24 cellular contexts compared by ENCODE assay signal in the genomic region with DNA sequence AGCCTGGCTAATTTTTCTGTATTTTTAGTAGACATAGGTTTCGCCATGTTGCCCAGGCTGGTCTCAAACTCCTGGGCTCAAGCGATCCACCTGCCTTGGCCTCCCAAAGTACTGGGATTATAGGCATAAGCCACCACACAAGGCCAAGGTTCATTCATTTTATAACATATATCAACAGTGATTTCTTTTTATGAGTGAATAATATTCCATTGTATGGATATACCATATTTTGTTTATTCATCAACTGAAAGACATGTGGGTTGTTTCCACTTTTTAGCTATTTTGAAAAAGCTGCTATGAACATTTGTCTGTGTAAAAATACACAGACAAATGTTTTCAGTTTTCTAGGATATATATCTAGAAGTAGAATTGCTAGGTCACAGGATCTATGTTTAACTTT.
"Had no signal": no experiment of that assay in that cellular context is flagged by ENCODE, and none has a peak within 500 bp of the region (broad histone marks: within the 10 kb centered on the region; RNA-seq: fewer than 3 reads in every experiment).

No MANE protein-coding gene starts in this region.

- H3K4me1 Mint-ChIP-seq: brain, nephron had no signal

- H3K9me3 ChIP-seq: left ventricle myocardium inferior, mucosa of descending colon, right atrium auricular region had no signal

- DNase-seq: activated CD4-positive, alpha-beta T cell treated with anti-CD3 and anti-CD28 coated beads for 1 hour; activated CD4-positive, alpha-beta T cell treated with anti-CD3 and anti-CD28 coated beads, Interleukin-2, amount 50 U/mL, for 4 hours; activated CD8-positive, alpha-beta memory T cell treated with anti-CD3 and anti-CD28 coated beads, Interleukin-2, amount 50 U/mL, for 4 hours; activated naive CD4-positive, alpha-beta T cell treated with anti-CD3 and anti-CD28 coated beads, Interleukin-2, amount 10 ng/mL, durations not matched to agents 7 days and 5 days; dermis blood vessel endothelial cell; effector memory CD8-positive, alpha-beta T cell; foreskin keratinocyte; glutamatergic neuron; hypothalamus; kidney; left ventricle myocardium inferior; mucosa of descending colon; occipital lobe; stimulated activated CD4-positive, alpha-beta T cell treated with anti-CD3 and anti-CD28 coated beads, Interleukin-15, amount 100 ng/mL, for 24 hours; stimulated activated CD4-positive, alpha-beta T cell treated with anti-CD3 and anti-CD28 coated beads, Interleukin-4, amount 100 ng/mL, for 1 hour; stimulated activated naive B cell treated with anti-CD40 and anti-IgM and Interleukin-4, amounts not matched to agents 10 μg/mL and 1 μg/mL and 100 μg/mL, for 72 hours; T-helper 9 cell; trophoblast cell had no signal

- H3K27me3 Mint-ChIP-seq: activated naive CD4-positive, alpha-beta T cell treated with anti-CD3 and anti-CD28 coated beads, Interleukin-2, amount 10 ng/mL, durations not matched to agents 7 days and 5 days; brain; effector memory CD8-positive, alpha-beta T cell; memory B cell; progenitor cell of endocrine pancreas; stimulated activated naive B cell treated with anti-CD40 and anti-IgM and Interleukin-4, amounts not matched to agents 10 μg/mL and 1 μg/mL and 100 μg/mL, for 72 hours had no signal

- H3K4me3 ChIP-seq: left ventricle myocardium inferior, mucosa of descending colon, right atrium auricular region had no signal

- H3K36me3 ChIP-seq: right atrium auricular region had no signal

- FAIRE-seq: kidney had no signal

- H3K27ac Mint-ChIP-seq: activated T-helper 2 cell treated with anti-CD3 and anti-CD28 coated beads, Interferon-gamma antibody, Interleukin-2, Interleukin-4, amounts not matched to agents 10 μg/mL and 5 μg/mL and 100 μg/mL, durations not matched to agents 14 hours and 24 hours and 36 hours; brain; effector memory CD8-positive, alpha-beta T cell; nephron; progenitor cell of endocrine pancreas; stimulated activated naive B cell treated with anti-CD40 and anti-IgM and Interleukin-4, amounts not matched to agents 10 μg/mL and 1 μg/mL and 100 μg/mL, for 72 hours had no signal

- ATAC-seq: foreskin keratinocyte had no signal

- H3K27me3 ChIP-seq: foreskin keratinocyte, right atrium auricular region had no signal

- H3K9me3 Mint-ChIP-seq: activated naive CD4-positive, alpha-beta T cell treated with anti-CD3 and anti-CD28 coated beads, Interleukin-2, amount 10 ng/mL, durations not matched to agents 7 days and 5 days; activated T-helper 2 cell treated with anti-CD3 and anti-CD28 coated beads, Interferon-gamma antibody, Interleukin-2, Interleukin-4, amounts not matched to agents 10 μg/mL and 5 μg/mL and 100 μg/mL, durations not matched to agents 14 hours and 24 hours and 36 hours; effector memory CD8-positive, alpha-beta T cell; memory B cell; stimulated activated naive B cell treated with anti-CD40 and anti-IgM and Interleukin-4, amounts not matched to agents 10 μg/mL and 1 μg/mL and 100 μg/mL, for 72 hours had no signal

- H3K27ac ChIP-seq: foreskin keratinocyte, right atrium auricular region had no signal

- H3K4me3 Mint-ChIP-seq: activated naive CD4-positive, alpha-beta T cell treated with anti-CD3 and anti-CD28 coated beads, Interleukin-2, amount 10 ng/mL, durations not matched to agents 7 days and 5 days; brain; memory B cell; nephron; stimulated activated naive B cell treated with anti-CD40 and anti-IgM and Interleukin-4, amounts not matched to agents 10 μg/mL and 1 μg/mL and 100 μg/mL, for 72 hours had no signal
